In genomic region chr1:70947864-70948263, GRCh38 we compare ENCODE assay signal across 18 cellular contexts.
DNase-seq lines count a peak whose midpoint lies in the region; ATAC-seq and TF ChIP-seq lines count a peak whose summit lies in the region.
"Had no signal": no experiment of that assay in that cellular context is flagged by ENCODE, and none has a peak within 500 bp of the region (broad histone marks: within the 10 kb centered on the region; RNA-seq: fewer than 3 reads in every experiment).

No MANE protein-coding gene starts in this region.

- peaks cover 0 to 3% (median 0%) of the 10 kb centered on the region in 11 donors for H3K9me3 Mint-ChIP-seq in naive thymus-derived CD4-positive, alpha-beta T cell
- H3K9me3 Mint-ChIP-seq: CD4-positive, alpha-beta T cell; GM23338 had no signal

- DNase-seq in AML-193 (lab: John Stamatoyannopoulos, UW) (peak; percentile 73 to 81), HL-60 (ENCODE audit: low read depth in 1 of 2, low spot score in 1 of 2) (peak; percentile 7 to 14), SK-N-MC (ENCODE audit: low read depth, low spot score) (no peak), substantia nigra (lab: John Stamatoyannopoulos, UW) (no peak), NCI-H1436 treated with DMSO at 0.1 percent for 48 hours (lab: John Stamatoyannopoulos, UW) (no peak), globus pallidus (ENCODE audit: low spot score) (no peak)
- no peak for DNase-seq in naive thymus-derived CD4-positive, alpha-beta T cell
- DNase-seq in activated CD4-positive, CD25-positive, alpha-beta regulatory T cell (lab: John Stamatoyannopoulos, UW) = no peak
- DNase-seq: 8988T; BE2C; C1 segment of cervical spinal cord; CD4-positive, alpha-beta T cell; DMS153; DMS79; GDM1; HCEC 1CT; IMR-90 had no signal

- H3K27ac Mint-ChIP-seq in naive thymus-derived CD4-positive, alpha-beta T cell = no peak overlapping the region
- H3K27ac Mint-ChIP-seq: CD4-positive, alpha-beta T cell; GM23338 had no signal

- H3K27me3 Mint-ChIP-seq in naive thymus-derived CD4-positive, alpha-beta T cell = peaks cover 0 to 14% (median 14%) of the 10 kb centered on the region in 5 donors
- H3K27me3 Mint-ChIP-seq: CD4-positive, alpha-beta T cell had no signal

- H3K27me3 ChIP-seq in HL-60 (ENCODE audit: insufficient read depth, poor library complexity, severe bottlenecking) = no peaks in the 10 kb centered on the region
- no peaks in the 10 kb centered on the region for H3K27me3 ChIP-seq in naive thymus-derived CD4-positive, alpha-beta T cell (ENCODE audit: control insufficient read depth in 2 of 2, insufficient read depth in 2 of 2, low read length in 2 of 2)
- H3K27me3 ChIP-seq: BE2C had no signal

- peak overlapping the region; percentile 52 for H3K27ac ChIP-seq in HL-60 (replicated peaks)
- peak overlapping the region; percentile 96; the same call in 1 of the 2 replicates for H3K27ac ChIP-seq in SK-N-MC
- H3K27ac ChIP-seq in naive thymus-derived CD4-positive, alpha-beta T cell (ENCODE audit: low read depth, low read length) = no peak overlapping the region
- H3K27ac ChIP-seq in substantia nigra (ENCODE audit: low read depth, low read length, poor library complexity, severe bottlenecking) = no peak overlapping the region

- H3K9ac ChIP-seq in SK-N-MC (ENCODE audit: insufficient read length) = no peak overlapping the region

- intact Hi-C loops in naive thymus-derived CD4-positive, alpha-beta T cell (cut with micrococcal nuclease) = no loop called here

- H3K4me1 ChIP-seq in naive thymus-derived CD4-positive, alpha-beta T cell (ENCODE audit: control insufficient read depth in 2 of 2, insufficient read depth in 2 of 2, low read length in 2 of 2) = no peaks in the 10 kb centered on the region
- H3K4me1 ChIP-seq: BE2C had no signal

- H3K4me3 ChIP-seq in HL-60 (replicated peaks; ENCODE audit: insufficient read depth, low read length) (no peak overlapping the region), SK-N-MC (no peak overlapping the region)
- H3K4me3 ChIP-seq in naive thymus-derived CD4-positive, alpha-beta T cell (ENCODE audit: low read length) = no peak overlapping the region
- H3K4me3 ChIP-seq: GM23338 had no signal

- ATAC-seq in naive thymus-derived CD4-positive, alpha-beta T cell = peak; percentile 48
- ATAC-seq: GM23338 had no signal

- no peak for TF ChIP-seq CTCF in HL-60 (IDR thresholded peaks at IDR 0.05; ENCODE audit: insufficient read depth, low read length)

- POLR2A ChIA-PET in naive thymus-derived CD4-positive, alpha-beta T cell (lab: Charles Lee) = no interaction called here

- CTCF ChIA-PET in naive thymus-derived CD4-positive, alpha-beta T cell (lab: Charles Lee) = no interaction called here

- H3K4me3 Mint-ChIP-seq in naive thymus-derived CD4-positive, alpha-beta T cell = no peak overlapping the region
- H3K4me3 Mint-ChIP-seq: CD4-positive, alpha-beta T cell; GM23338 had no signal

- H3K36me3 Mint-ChIP-seq in naive thymus-derived CD4-positive, alpha-beta T cell = no peaks in the 10 kb centered on the region

- peaks cover 0 to 3% (median 0%) of the 10 kb centered on the region in 7 donors for H3K4me1 Mint-ChIP-seq in naive thymus-derived CD4-positive, alpha-beta T cell
- H3K4me1 Mint-ChIP-seq: GM23338 had no signal

- peaks cover 3% of the 10 kb centered on the region; the same call in 1 of the 2 replicates for H3K9me3 ChIP-seq in SK-N-MC (ENCODE audit: low read depth, low read length)
- H3K9me3 ChIP-seq in naive thymus-derived CD4-positive, alpha-beta T cell (ENCODE audit: control insufficient read depth in 2 of 3, low read length in 3 of 3) = no peaks in the 10 kb centered on the region
- H3K9me3 ChIP-seq: BE2C had no signal

- H3K36me3 ChIP-seq in SK-N-MC (ENCODE audit: insufficient read depth, low read length) = peaks cover 79% of the 10 kb centered on the region
- no peaks in the 10 kb centered on the region for H3K36me3 ChIP-seq in naive thymus-derived CD4-positive, alpha-beta T cell (ENCODE audit: control insufficient read depth in 2 of 3, insufficient read depth in 3 of 3, low read length in 3 of 3)
- H3K36me3 ChIP-seq: BE2C had no signal

Comparison
In these comparisons a context has a peak if more than half of its experiments do, and no peak if none do; other contexts are left out.
1. DNase-seq: peak in AML-193 (2 of 2) and HL-60 (2 of 2); none in SK-N-MC (single experiment), naive thymus-derived CD4-positive, alpha-beta T cell (0 of 9), substantia nigra (0 of 49), NCI-H1436 treated with DMSO at 0.1 percent for 48 hours (single experiment), globus pallidus (single experiment) and activated CD4-positive, CD25-positive, alpha-beta regulatory T cell (0 of 4).
2. H3K27ac ChIP-seq: peak in HL-60 (single experiment) and SK-N-MC (single experiment); none in naive thymus-derived CD4-positive, alpha-beta T cell (single experiment) and substantia nigra (single experiment).